ENCODE assay signal across 1 cellular context in genomic region chr10:108673756-108674155, GRCh38.
TF ChIP-seq lines count a peak whose summit lies in the region.

No MANE protein-coding gene starts in this region.

TF ChIP-seq in GM23338, 12 proteins besides CTCF, POLR2A, EP300 and RAD21 (continued from another document):
- TF ChIP-seq REST (IDR thresholded peaks at IDR 0.05; ENCODE audit: unreplicated experiment), result no peak
- TF ChIP-seq NANOG (IDR thresholded peaks at IDR 0.05; ENCODE audit: borderline replicate concordance), result no peak
- no peak for TF ChIP-seq STAT1 (IDR thresholded peaks at IDR 0.05; ENCODE audit: unreplicated experiment)
TF ChIP-seq in GM23338: peak in this region for 0.
